Comparison of ENCODE assay signal across 8 cellular contexts in the genomic region with DNA sequence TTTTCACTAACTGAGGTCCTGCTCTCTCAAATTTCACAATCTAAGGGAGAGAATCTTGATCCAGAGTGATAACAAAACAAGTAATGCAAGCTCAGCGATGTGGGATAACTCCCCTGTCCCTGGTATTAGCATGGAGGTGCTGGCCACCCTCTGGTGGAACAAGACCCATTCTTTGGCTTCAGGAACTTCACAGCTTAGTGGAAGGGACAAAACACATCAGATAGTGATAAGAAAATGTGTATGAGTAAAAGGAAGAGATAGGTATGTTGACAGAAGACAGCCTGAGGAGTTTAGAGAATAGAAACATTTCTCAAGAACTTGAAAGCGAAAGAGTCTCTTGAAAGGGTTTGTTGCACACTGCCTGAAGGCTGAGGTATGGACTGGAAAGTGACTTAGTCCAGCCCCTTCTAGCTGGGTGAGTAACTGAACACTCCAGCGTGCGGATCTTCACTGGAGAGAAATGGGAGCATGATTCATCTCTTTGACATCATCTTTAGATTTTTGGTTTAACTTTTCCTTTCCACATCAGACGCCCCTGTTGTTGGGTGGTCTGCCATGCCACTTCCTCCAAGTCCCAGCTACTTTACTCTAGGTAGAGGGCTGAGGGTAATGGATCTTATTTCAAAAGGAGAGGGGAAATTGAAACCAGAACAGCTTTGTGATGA. TPM values are rescaled to one million over a fixed set of nuclear protein-coding genes. Genes with fewer than 3 reads are reported as not detected.
A peak's percentile ranks its signal among the peaks of the same experiment; 100 is the strongest.
DNase-seq lines count a peak whose midpoint lies in the region; ATAC-seq lines count a peak whose summit lies in the region.

No MANE protein-coding gene starts in this region.

- ATAC-seq in GM19468 (IDR thresholded peaks at IDR 0.05; ENCODE audit: extremely low read depth, unreplicated experiment), result peak; percentile 61

- peak; percentile 35 for DNase-seq in CD1c-positive myeloid dendritic cell (ENCODE audit: extremely low spot score)
- peak; percentile 62 for DNase-seq in MV-4-11 (lab: John Stamatoyannopoulos, UW)
- DNase-seq in fibroblast of peridontal ligament (ENCODE audit: extremely low read depth), result peak; percentile 93
- DNase-seq in NCI-H187 treated with DMSO at 0.1 percent for 48 hours (lab: John Stamatoyannopoulos, UW), result no peak
- no peak for DNase-seq in midbrain (lab: John Stamatoyannopoulos, UW)
- no peak for DNase-seq in SHP77 treated with DMSO at 0.1 percent for 48 hours (lab: John Stamatoyannopoulos, UW)
- DNase-seq in G401 (ENCODE audit: low spot score), result no peak

- in situ Hi-C loops in G401 (cut with HindIII; ENCODE audit: low sequenced_read_pairs), result no loop called here

RNA-seq across cellular contexts. Expression of a gene that starts 25.4 kb away (rescaled TPM):
- 0.18 and 0.68 TPM in 2 replicates for total RNA-seq in G401 (2014; rRNA removed; shearing (Covaris generic))

Comparison
In these comparisons a context has a peak if more than half of its experiments do, and no peak if none do; other contexts are left out.
1. DNase-seq: peak in CD1c-positive myeloid dendritic cell (single experiment), MV-4-11 (single experiment) and fibroblast of peridontal ligament (single experiment); none in NCI-H187 treated with DMSO at 0.1 percent for 48 hours (single experiment), midbrain (single experiment), SHP77 treated with DMSO at 0.1 percent for 48 hours (single experiment) and G401 (single experiment).